34 cellular contexts compared by ENCODE assay signal in the genomic region with DNA sequence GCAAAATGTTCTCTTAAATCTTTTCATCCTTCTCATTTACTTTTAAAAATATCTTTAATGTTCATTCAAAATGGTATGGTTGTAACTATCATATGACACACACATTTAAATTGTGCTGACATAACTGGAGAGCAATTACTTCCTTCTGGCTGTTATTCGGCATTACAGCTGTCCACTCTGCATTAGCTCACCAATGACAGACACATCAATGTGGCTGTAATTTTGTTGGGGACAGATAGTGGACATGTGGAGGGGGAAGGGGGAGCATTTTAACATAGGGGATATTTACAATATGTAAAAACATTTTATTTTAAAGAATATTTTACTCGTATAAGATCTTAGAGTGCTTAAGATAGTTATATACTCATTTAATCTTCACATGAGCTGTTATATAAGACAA.
"Had no signal": no experiment of that assay in that cellular context is flagged by ENCODE, and none has a peak within 500 bp of the region (broad histone marks: within the 10 kb centered on the region; RNA-seq: fewer than 3 reads in every experiment).

No MANE protein-coding gene starts in this region.

- H3K27ac ChIP-seq: brain microvascular endothelial cell, cardiac muscle cell, KMS-11, RWPE1 had no signal

- FAIRE-seq: RCC 7860 had no signal

- ATAC-seq: activated CD4-positive, alpha-beta T cell treated with anti-CD3 and anti-CD28 coated beads for 36 hours; activated CD4-positive, CD25-positive, alpha-beta regulatory T cell treated with anti-CD3 and anti-CD28 coated beads, Interleukin-2, amount 50 U/mL, for 24 hours; activated CD8-positive, alpha-beta T cell treated with anti-CD3 and anti-CD28 coated beads, Interleukin-2, amount 10 ng/mL, durations not matched to agents 7 days and 5 days; activated naive CD8-positive, alpha-beta T cell treated with anti-CD3 and anti-CD28 coated beads, Interleukin-2, amount 50 U/mL, for 24 hours; activated T-cell treated with anti-CD3 and anti-CD28 coated beads, Interleukin-2, amount 50 U/mL, for 4 hours; PC-3; Right ventricle myocardium inferior; SK-N-SH treated with all-trans-retinoic acid at 6 μM for 48 hours; T-cell; T-helper 17 cell had no signal

- DNase-seq: activated CD4-positive, alpha-beta T cell treated with anti-CD3 and anti-CD28 coated beads for 36 hours; activated CD4-positive, alpha-beta T cell treated with anti-CD3 and anti-CD28 coated beads, Interleukin-2, amount 10 ng/mL, durations not matched to agents 7 days and 5 days; activated CD4-positive, alpha-beta T cell treated with anti-CD3 and anti-CD28 coated beads, Interleukin-2, amount 50 U/mL, for 48 hours; activated CD8-positive, alpha-beta T cell treated with anti-CD3 and anti-CD28 coated beads, Interleukin-2, amount 10 ng/mL, durations not matched to agents 7 days and 5 days; activated effector memory CD4-positive, alpha-beta T cell treated with Interleukin-2 at 50 U/mL for 16 hours; activated naive CD4-positive, alpha-beta T cell treated with anti-CD3 and anti-CD28 coated beads, Interleukin-2, amount 10 ng/mL, durations not matched to agents 7 days and 5 days; activated naive CD8-positive, alpha-beta T cell treated with anti-CD3 and anti-CD28 coated beads, Interleukin-2, amount 50 U/mL, for 24 hours; activated T-cell treated with anti-CD3 and anti-CD28 coated beads, Interleukin-2, amount 50 U/mL, for 4 hours; anterior cingulate cortex; brain microvascular endothelial cell; MM.1S; MV-4-11; NCI-H1092; NCI-H146; NCI-H187; NCI-H2081; NCI-H2171 treated with DMSO at 0.1 percent for 48 hours; NCI-H2227 treated with DMSO at 0.1 percent for 48 hours; NCI-H446; NCI-H510A treated with DMSO at 0.1 percent for 48 hours; NCI-H526 treated with DMSO at 0.1 percent for 48 hours; NCI-H82; NK-92 treated with Interleukin-12 subunit alpha and Interleukin-12 subunit beta, amount 100 ng/mL, for 24 hours; PC-3; SIG-M5; T-cell; T-helper 17 cell had no signal

- H3K9ac ChIP-seq: KMS-11 had no signal

- H3K36me3 ChIP-seq: brain microvascular endothelial cell had no signal

- H3K4me2 ChIP-seq: KMS-11 had no signal

- H3K4me3 ChIP-seq: cardiac muscle cell had no signal

- H3K27me3 ChIP-seq: brain microvascular endothelial cell, cardiac muscle cell had no signal
